8 cellular contexts compared by ENCODE assay signal in the genomic region with DNA sequence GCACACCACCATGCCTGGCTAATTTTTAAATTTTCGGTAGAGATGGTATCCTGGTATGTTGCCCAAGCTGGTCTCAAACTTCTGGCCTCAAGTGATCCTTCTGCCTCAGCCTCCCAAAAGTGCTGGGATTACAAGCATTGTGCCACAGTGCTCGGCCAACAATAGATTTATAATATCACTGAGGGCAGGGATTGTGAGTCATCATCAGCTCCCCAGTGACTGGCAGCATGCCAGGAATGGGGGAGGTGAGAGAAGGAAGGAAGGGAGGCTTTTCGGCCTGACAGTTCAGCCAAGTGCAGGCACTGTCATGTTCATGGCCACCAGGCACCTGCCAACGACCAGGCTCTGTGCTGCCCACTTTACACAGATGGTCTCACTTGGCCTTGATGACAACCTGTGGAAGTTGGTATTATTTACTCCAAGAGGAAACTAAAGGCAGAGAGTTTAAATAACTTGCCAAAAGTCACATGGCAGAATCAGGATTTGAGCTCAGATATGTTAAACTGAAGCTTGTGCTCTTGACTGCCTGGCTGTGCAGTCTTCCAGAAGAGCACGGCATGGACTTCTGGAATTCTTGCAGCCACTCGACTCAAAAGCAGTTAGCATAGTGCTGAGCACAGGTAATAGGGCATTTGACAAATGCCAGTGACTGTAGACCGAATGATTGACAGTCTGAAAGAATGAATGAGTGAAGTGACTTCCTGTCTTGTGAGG. TPM values are rescaled to one million over a fixed set of nuclear protein-coding genes. Genes with fewer than 3 reads are reported as not detected.
A peak's percentile ranks its signal among the peaks of the same experiment; 100 is the strongest.
DNase-seq lines count a peak whose midpoint lies in the region; ATAC-seq and TF ChIP-seq lines count a peak whose summit lies in the region.
"Not testable (repeated sequence)": the region's sequence is repeated elsewhere in the genome, so short reads cannot be mapped to it uniquely, and the experiment has no call there.

No MANE protein-coding gene starts in this region.

- peak overlapping the region; percentile 54 for H3K27ac Mint-ChIP-seq in activated CD8-positive, alpha-beta memory T cell treated with anti-CD3 and anti-CD28 coated beads, Interleukin-2, amount 10 ng/mL, durations not matched to agents 7 days and 5 days
- H3K27ac Mint-ChIP-seq in central memory CD8-positive, alpha-beta T cell (ENCODE audit: low read depth) = peak overlapping the region; percentile 87
- H3K27ac Mint-ChIP-seq in immature natural killer cell = peak overlapping the region; percentile 73 to 92 (median 80)

- not testable (repeated sequence) for H3K4me1 Mint-ChIP-seq in activated CD8-positive, alpha-beta memory T cell treated with anti-CD3 and anti-CD28 coated beads, Interleukin-2, amount 10 ng/mL, durations not matched to agents 7 days and 5 days; central memory CD8-positive, alpha-beta T cell
- H3K4me1 Mint-ChIP-seq in immature natural killer cell = peaks cover 14 to 18% of the 10 kb centered on the region in 2 donors

- TF ChIP-seq POLR2A in NB4 (IDR thresholded peaks at IDR 0.05; ENCODE audit: extremely low read depth, insufficient read length) = not testable (repeated sequence)

- intact Hi-C loops in sciatic nerve (cut with DNase I) = not testable (repeated sequence)

- H3K4me3 Mint-ChIP-seq in activated CD8-positive, alpha-beta memory T cell treated with anti-CD3 and anti-CD28 coated beads, Interleukin-2, amount 10 ng/mL, durations not matched to agents 7 days and 5 days; central memory CD8-positive, alpha-beta T cell: not testable (repeated sequence)
- peak overlapping the region in 3 of 5 donors; percentile 40 to 54 (median 46) for H3K4me3 Mint-ChIP-seq in immature natural killer cell

- ATAC-seq in activated CD8-positive, alpha-beta memory T cell treated with anti-CD3 and anti-CD28 coated beads, Interleukin-2, amount 10 ng/mL, durations not matched to agents 7 days and 5 days = peak; percentile 80
- ATAC-seq in central memory CD8-positive, alpha-beta T cell (replicated peaks; ENCODE audit: extremely low read depth, poor library complexity, severe bottlenecking) = peak; percentile 93
- peak; percentile 78 for ATAC-seq in sciatic nerve

- H3K27me3 Mint-ChIP-seq in activated CD8-positive, alpha-beta memory T cell treated with anti-CD3 and anti-CD28 coated beads, Interleukin-2, amount 10 ng/mL, durations not matched to agents 7 days and 5 days; central memory CD8-positive, alpha-beta T cell; immature natural killer cell (ENCODE audit: low read depth in 3 of 3): not testable (repeated sequence)

- not testable (repeated sequence) for H3K4me3 ChIP-seq in NB4 (ENCODE audit: low read depth, low read length)

- CTCF ChIA-PET in activated CD8-positive, alpha-beta memory T cell treated with anti-CD3 and anti-CD28 coated beads, Interleukin-2, amount 10 ng/mL, durations not matched to agents 7 days and 5 days (lab: Charles Lee) = not testable (repeated sequence)

- H3K9me3 Mint-ChIP-seq in activated CD8-positive, alpha-beta memory T cell treated with anti-CD3 and anti-CD28 coated beads, Interleukin-2, amount 10 ng/mL, durations not matched to agents 7 days and 5 days (ENCODE audit: low read depth); central memory CD8-positive, alpha-beta T cell; immature natural killer cell: not testable (repeated sequence)

- DNase-seq in DMS79 treated with DMSO at 0.1 percent for 48 hours (lab: John Stamatoyannopoulos, UW) (peak; percentile 33), NB4 (ENCODE audit: low read depth) (peak; percentile 92), SHP77 (lab: John Stamatoyannopoulos, UW) (peak; percentile 84 to 87), immature natural killer cell (peak; percentile 54 to 77 (median 64)), sciatic nerve (ENCODE audit: low spot score) (peak; percentile 87), superior temporal gyrus (ENCODE audit: extremely low spot score) (peak; percentile 50)
- peak; percentile 75 for DNase-seq in activated CD8-positive, alpha-beta memory T cell treated with anti-CD3 and anti-CD28 coated beads, Interleukin-2, amount 10 ng/mL, durations not matched to agents 7 days and 5 days
- peak; percentile 59 to 69 for DNase-seq in central memory CD8-positive, alpha-beta T cell (ENCODE audit: low spot score in 2 of 2)

- H3K36me3 Mint-ChIP-seq in activated CD8-positive, alpha-beta memory T cell treated with anti-CD3 and anti-CD28 coated beads, Interleukin-2, amount 10 ng/mL, durations not matched to agents 7 days and 5 days; central memory CD8-positive, alpha-beta T cell (ENCODE audit: insufficient read depth); immature natural killer cell: not testable (repeated sequence)

- TF ChIP-seq CTCF in NB4 (IDR thresholded peaks at IDR 0.05; ENCODE audit: low read depth, low read length) = not testable (repeated sequence)

RNA-seq across cellular contexts. Expression of gene METTL2B, which starts 46.8 kb away (rescaled TPM):
- 10 to 100 TPM; 31.3 to 38.3 TPM for total RNA-seq in activated CD8-positive, alpha-beta memory T cell treated with anti-CD3 and anti-CD28 coated beads, Interleukin-2, amount 10 ng/mL, durations not matched to agents 7 days and 5 days
- 10 to 100 TPM in 2 of 3 donors, 1 to 10 TPM in 1; 2.8 to 24.9 (median 11.9) TPM for polyA plus RNA-seq in immature natural killer cell
- 23.3 TPM for total RNA-seq in sciatic nerve

Comparison
In these comparisons a context has a peak if more than half of its experiments do, and no peak if none do; other contexts are left out.
1. DNase-seq: peak in every context shown above with its lines; median percentile 92 in NB4; 87 in sciatic nerve; 86 in SHP77; 75 in activated CD8-positive, alpha-beta memory T cell treated with anti-CD3 and anti-CD28 coated beads, Interleukin-2, amount 10 ng/mL, durations not matched to agents 7 days and 5 days; 64 in central memory CD8-positive, alpha-beta T cell; 64 in immature natural killer cell; 50 in superior temporal gyrus; 33 in DMS79 treated with DMSO at 0.1 percent for 48 hours.